ENCODE assay signal across 12 cellular contexts in the genomic region with DNA sequence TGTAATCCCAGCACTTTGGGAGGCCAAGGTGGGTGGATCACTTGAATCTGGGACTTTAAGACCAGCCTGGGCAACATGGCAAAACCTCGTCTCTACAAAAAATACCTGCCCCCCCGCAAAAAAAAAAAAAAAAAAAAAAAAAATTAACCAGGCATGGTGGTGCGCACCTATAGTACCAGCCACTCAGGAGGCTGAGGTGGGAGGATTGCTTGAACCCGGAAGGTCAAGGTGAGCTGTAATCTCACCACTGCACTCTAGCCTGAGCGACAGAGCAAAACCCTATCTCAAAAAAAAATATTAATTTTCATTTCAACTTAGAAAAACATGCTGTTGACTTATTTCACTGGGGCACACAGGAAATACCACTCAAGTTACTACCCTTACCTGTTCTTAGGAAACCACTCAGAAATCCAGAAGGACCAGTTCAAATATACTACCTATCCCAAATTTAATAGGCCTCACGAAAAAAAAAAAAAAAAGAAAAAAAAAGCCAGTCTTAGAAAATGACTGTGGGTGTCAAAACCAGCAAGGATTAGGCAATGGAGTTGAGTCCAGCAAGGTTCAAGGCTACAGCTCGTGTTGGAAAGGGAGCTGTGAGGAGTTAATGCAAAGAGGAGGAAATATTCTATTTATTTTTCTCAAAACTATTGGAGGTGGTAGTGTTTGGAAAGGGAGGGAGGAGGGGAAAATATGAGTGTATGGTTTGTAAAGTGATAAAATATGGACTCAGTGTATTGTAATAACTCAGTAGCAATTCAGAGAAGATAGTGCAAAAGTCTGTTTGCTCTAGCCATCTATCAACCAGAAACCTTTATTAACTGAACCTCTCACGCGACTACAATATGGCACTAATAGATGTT. TPM values are rescaled to one million over a fixed set of nuclear protein-coding genes. Genes with fewer than 3 reads are reported as not detected.
A peak's percentile ranks its signal among the peaks of the same experiment; 100 is the strongest.
DNase-seq lines count a peak whose midpoint lies in the region; ATAC-seq and TF ChIP-seq lines count a peak whose summit lies in the region.
"Had no signal": no experiment of that assay in that cellular context is flagged by ENCODE, and none has a peak within 500 bp of the region (broad histone marks: within the 10 kb centered on the region; RNA-seq: fewer than 3 reads in every experiment).

No MANE protein-coding gene starts in this region.

- peaks cover 40% of the 10 kb centered on the region for H3K4me1 Mint-ChIP-seq in stimulated activated naive CD8-positive, alpha-beta T cell treated with anti-CD3 and anti-CD28 coated beads, Interleukin-15, Interleukin-2, amounts not matched to agents 100 ng/mL and 50 ng/mL, for 24 hours (ENCODE audit: low read depth)
- H3K4me1 Mint-ChIP-seq in stimulated activated naive CD8-positive, alpha-beta T cell treated with anti-CD3 and anti-CD28 coated beads, Interleukin-15, amount 100 ng/mL, for 72 hours: peaks cover 20% of the 10 kb centered on the region
- H3K4me1 Mint-ChIP-seq in endothelial cell (ENCODE audit: unreplicated experiment): peaks cover 31% of the 10 kb centered on the region
- peaks cover 42% of the 10 kb centered on the region for H3K4me1 Mint-ChIP-seq in activated T-helper 1 cell treated with anti-CD3 and anti-CD28 coated beads, Interleukin-12 subunit alpha, Interleukin-12 subunit beta, Interleukin-2, Interleukin-4 antibody, amounts not matched to agents 30 ng/mL and 10 ng/mL and 1 ng/mL, durations not matched to agents 14 hours and 24 hours and 36 hours (ENCODE audit: low read depth)

- no peaks in the 10 kb centered on the region for H3K9me3 ChIP-seq in mucosa of descending colon
- no peaks in the 10 kb centered on the region for H3K9me3 ChIP-seq in aorta (ENCODE audit: control insufficient read depth, low read length)
- H3K9me3 ChIP-seq: body of pancreas had no signal

- H3K36me3 ChIP-seq in mucosa of descending colon (ENCODE audit: low read depth) (no peaks in the 10 kb centered on the region), aorta (ENCODE audit: control insufficient read depth in 1 of 2, insufficient read depth in 2 of 2, low read length in 1 of 2) (no peaks in the 10 kb centered on the region)

- H3K4me3 Mint-ChIP-seq in stimulated activated naive CD8-positive, alpha-beta T cell treated with anti-CD3 and anti-CD28 coated beads, Interleukin-15, Interleukin-2, amounts not matched to agents 100 ng/mL and 50 ng/mL, for 24 hours: no peak overlapping the region
- H3K4me3 Mint-ChIP-seq in stimulated activated naive CD8-positive, alpha-beta T cell treated with anti-CD3 and anti-CD28 coated beads, Interleukin-15, amount 100 ng/mL, for 72 hours: no peak overlapping the region
- H3K4me3 Mint-ChIP-seq in endothelial cell (ENCODE audit: unreplicated experiment): no peak overlapping the region
- no peak overlapping the region for H3K4me3 Mint-ChIP-seq in activated T-helper 1 cell treated with anti-CD3 and anti-CD28 coated beads, Interleukin-12 subunit alpha, Interleukin-12 subunit beta, Interleukin-2, Interleukin-4 antibody, amounts not matched to agents 30 ng/mL and 10 ng/mL and 1 ng/mL, durations not matched to agents 14 hours and 24 hours and 36 hours

- no peaks in the 10 kb centered on the region for H3K36me3 Mint-ChIP-seq in stimulated activated naive CD8-positive, alpha-beta T cell treated with anti-CD3 and anti-CD28 coated beads, Interleukin-15, Interleukin-2, amounts not matched to agents 100 ng/mL and 50 ng/mL, for 24 hours (ENCODE audit: low read depth)
- H3K36me3 Mint-ChIP-seq in endothelial cell (ENCODE audit: low read depth, unreplicated experiment): no peaks in the 10 kb centered on the region
- H3K36me3 Mint-ChIP-seq in activated T-helper 1 cell treated with anti-CD3 and anti-CD28 coated beads, Interleukin-12 subunit alpha, Interleukin-12 subunit beta, Interleukin-2, Interleukin-4 antibody, amounts not matched to agents 30 ng/mL and 10 ng/mL and 1 ng/mL, durations not matched to agents 14 hours and 24 hours and 36 hours (ENCODE audit: low read depth): peaks cover 1% of the 10 kb centered on the region

- H3K4me1 ChIP-seq in mucosa of descending colon (ENCODE audit: low read depth) (peaks cover 31% of the 10 kb centered on the region), aorta (ENCODE audit: control insufficient read depth in 1 of 2, insufficient read depth in 2 of 2, low read length in 2 of 2) (peaks cover 0 to 5% of the 10 kb centered on the region in 2 donors)

- no peak for ATAC-seq in stimulated activated naive CD8-positive, alpha-beta T cell treated with anti-CD3 and anti-CD28 coated beads, Interleukin-15, amount 100 ng/mL, for 72 hours
- ATAC-seq in mucosa of descending colon: peak; percentile 48
- no peak for ATAC-seq in aorta (ENCODE audit: low FRiP score)
- ATAC-seq: body of pancreas had no signal

- intact Hi-C loops in mucosa of descending colon (cut with DNase I, micrococcal nuclease) (no loop called here), aorta (cut with DNase I) (loop anchor here in 1 of 2 donors (2.0 to 10.0 kb wide), 2 partner anchors 33 to 109 kb away; no protein-coding TSS in a partner anchor)
- intact Hi-C loops in activated T-helper 1 cell treated with anti-CD3 and anti-CD28 coated beads, Interleukin-12 subunit alpha, Interleukin-12 subunit beta, Interleukin-2, Interleukin-4 antibody, amounts not matched to agents 30 ng/mL and 10 ng/mL and 1 ng/mL, durations not matched to agents 14 hours and 24 hours and 36 hours (cut with micrococcal nuclease): loop anchor here (5.0 kb wide), 1 partner anchor 34 kb away; no protein-coding TSS in a partner anchor

- H3K27ac Mint-ChIP-seq in stimulated activated naive CD8-positive, alpha-beta T cell treated with anti-CD3 and anti-CD28 coated beads, Interleukin-15, Interleukin-2, amounts not matched to agents 100 ng/mL and 50 ng/mL, for 24 hours: peak overlapping the region; percentile 28
- H3K27ac Mint-ChIP-seq in stimulated activated naive CD8-positive, alpha-beta T cell treated with anti-CD3 and anti-CD28 coated beads, Interleukin-15, amount 100 ng/mL, for 72 hours: peak overlapping the region in 1 of 2 donors; percentile 38
- peak overlapping the region; percentile 70 for H3K27ac Mint-ChIP-seq in endothelial cell (ENCODE audit: unreplicated experiment)
- no peak overlapping the region for H3K27ac Mint-ChIP-seq in activated T-helper 1 cell treated with anti-CD3 and anti-CD28 coated beads, Interleukin-12 subunit alpha, Interleukin-12 subunit beta, Interleukin-2, Interleukin-4 antibody, amounts not matched to agents 30 ng/mL and 10 ng/mL and 1 ng/mL, durations not matched to agents 14 hours and 24 hours and 36 hours

- H3K9me3 Mint-ChIP-seq in stimulated activated naive CD8-positive, alpha-beta T cell treated with anti-CD3 and anti-CD28 coated beads, Interleukin-15, Interleukin-2, amounts not matched to agents 100 ng/mL and 50 ng/mL, for 24 hours: no peaks in the 10 kb centered on the region
- H3K9me3 Mint-ChIP-seq in stimulated activated naive CD8-positive, alpha-beta T cell treated with anti-CD3 and anti-CD28 coated beads, Interleukin-15, amount 100 ng/mL, for 72 hours: no peaks in the 10 kb centered on the region
- no peaks in the 10 kb centered on the region for H3K9me3 Mint-ChIP-seq in endothelial cell (ENCODE audit: unreplicated experiment)
- H3K9me3 Mint-ChIP-seq in activated T-helper 1 cell treated with anti-CD3 and anti-CD28 coated beads, Interleukin-12 subunit alpha, Interleukin-12 subunit beta, Interleukin-2, Interleukin-4 antibody, amounts not matched to agents 30 ng/mL and 10 ng/mL and 1 ng/mL, durations not matched to agents 14 hours and 24 hours and 36 hours: no peaks in the 10 kb centered on the region

- H3K27ac ChIP-seq in aorta (ENCODE audit: low read depth in 1 of 2, low read length in 2 of 2): peak overlapping the region; percentile 49 to 54

- TF ChIP-seq CTCF in endothelial cell (IDR thresholded peaks at IDR 0.05; ENCODE audit: unreplicated experiment) (no peak), mucosa of descending colon (IDR thresholded peaks at IDR 0.05) (no peak)

- no peaks in the 10 kb centered on the region for H3K27me3 Mint-ChIP-seq in stimulated activated naive CD8-positive, alpha-beta T cell treated with anti-CD3 and anti-CD28 coated beads, Interleukin-15, Interleukin-2, amounts not matched to agents 100 ng/mL and 50 ng/mL, for 24 hours
- H3K27me3 Mint-ChIP-seq in stimulated activated naive CD8-positive, alpha-beta T cell treated with anti-CD3 and anti-CD28 coated beads, Interleukin-15, amount 100 ng/mL, for 72 hours: no peaks in the 10 kb centered on the region
- H3K27me3 Mint-ChIP-seq in endothelial cell (ENCODE audit: unreplicated experiment): peaks cover 9% of the 10 kb centered on the region
- H3K27me3 Mint-ChIP-seq in activated T-helper 1 cell treated with anti-CD3 and anti-CD28 coated beads, Interleukin-12 subunit alpha, Interleukin-12 subunit beta, Interleukin-2, Interleukin-4 antibody, amounts not matched to agents 30 ng/mL and 10 ng/mL and 1 ng/mL, durations not matched to agents 14 hours and 24 hours and 36 hours (ENCODE audit: insufficient read depth): no peaks in the 10 kb centered on the region

- DNase-seq in stimulated activated naive CD8-positive, alpha-beta T cell treated with anti-CD3 and anti-CD28 coated beads, Interleukin-15, amount 100 ng/mL, for 72 hours: no peak
- DNase-seq in endothelial cell (ENCODE audit: low spot score): no peak
- no peak for DNase-seq in mucosa of descending colon
- DNase-seq in aorta: no peak
- no peak for DNase-seq in activated naive CD4-positive, alpha-beta T cell (lab: John Stamatoyannopoulos, UW)
- no peak for DNase-seq in activated T-helper 1 cell treated with anti-CD3 and anti-CD28 coated beads, Interleukin-12 subunit alpha, Interleukin-12 subunit beta, Interleukin-2, Interleukin-4 antibody, amounts not matched to agents 30 ng/mL and 10 ng/mL and 1 ng/mL, durations not matched to agents 14 hours and 24 hours and 36 hours (ENCODE audit: low spot score)
- no peak for DNase-seq in GOT3 (lab: John Stamatoyannopoulos, UW)
- DNase-seq: Karpas-422, NCI-H226, nucleus accumbens had no signal

- H3K4me3 ChIP-seq in mucosa of descending colon (no peak overlapping the region), aorta (ENCODE audit: low read length in 2 of 2) (no peak overlapping the region)
- H3K4me3 ChIP-seq: body of pancreas had no signal

- H3K27me3 ChIP-seq in aorta (ENCODE audit: control insufficient read depth in 1 of 2, insufficient read depth in 2 of 2, low read length in 1 of 2): no peaks in the 10 kb centered on the region
- H3K27me3 ChIP-seq: body of pancreas had no signal

- 58 to 61% methylated on average over 9 of the region's 9 CpGs for WGBS in aorta, 2 donors

RNA-seq across cellular contexts. Expression of gene PIM1, which starts 33.9 kb away (rescaled TPM):
- total RNA-seq in endothelial cell (ENCODE audit: unreplicated experiment): 9.6 TPM
- 10 to 100 TPM; 36.9 to 84.1 (median 56.0) TPM for total RNA-seq in mucosa of descending colon
- 10 to 100 TPM; 42.7 to 54.2 TPM for total RNA-seq in aorta
- polyA plus RNA-seq in aorta: 10 to 100 TPM; 17.2 to 24.8 TPM
- total RNA-seq in activated T-helper 1 cell treated with anti-CD3 and anti-CD28 coated beads, Interleukin-12 subunit alpha, Interleukin-12 subunit beta, Interleukin-2, Interleukin-4 antibody, amounts not matched to agents 30 ng/mL and 10 ng/mL and 1 ng/mL, durations not matched to agents 14 hours and 24 hours and 36 hours: 182 and 192 TPM in 2 replicates
